Comparison of ENCODE assay signal across 16 cellular contexts in the genomic region with DNA sequence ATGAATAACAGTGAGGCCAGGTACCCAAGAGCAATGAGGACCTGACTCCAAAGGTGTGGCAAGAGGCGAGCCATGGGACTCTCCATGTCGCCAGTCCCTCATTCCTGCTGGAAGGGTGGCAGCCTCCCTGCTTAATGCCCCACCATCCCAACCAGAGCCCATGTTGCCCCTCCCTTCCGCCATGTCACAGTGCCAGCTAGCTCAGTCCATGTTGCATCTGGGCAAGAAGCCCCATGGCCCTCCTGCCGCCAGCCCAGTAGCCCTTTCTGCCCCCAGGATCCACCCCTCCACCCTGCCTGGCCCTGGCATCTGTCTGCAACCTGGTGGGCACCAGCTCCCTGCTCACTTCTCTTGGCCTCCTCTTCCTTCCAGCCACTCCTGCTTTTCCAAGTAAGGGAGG. TPM values are rescaled to one million over a fixed set of nuclear protein-coding genes. Genes with fewer than 3 reads are reported as not detected.
DNase-seq lines count a peak whose midpoint lies in the region; ATAC-seq and TF ChIP-seq lines count a peak whose summit lies in the region.
"Had no signal": no experiment of that assay in that cellular context is flagged by ENCODE, and none has a peak within 500 bp of the region (broad histone marks: within the 10 kb centered on the region; RNA-seq: fewer than 3 reads in every experiment).

No MANE protein-coding gene starts in this region.

- no peak overlapping the region for H3K4me3 ChIP-seq in heart left ventricle
- H3K4me3 ChIP-seq in right cardiac atrium (ENCODE audit: low read length), result no peak overlapping the region
- no peak overlapping the region for H3K4me3 ChIP-seq in osteoblast (ENCODE audit: insufficient read depth, low read length)
- H3K4me3 ChIP-seq: A549, HAP-1 had no signal

- H3K9me3 ChIP-seq in heart left ventricle (no peaks in the 10 kb centered on the region), right cardiac atrium (ENCODE audit: control insufficient read depth, low read length) (no peaks in the 10 kb centered on the region), osteoblast (ENCODE audit: low read depth, low read length) (no peaks in the 10 kb centered on the region)
- H3K9me3 ChIP-seq: A549, Caco-2, HAP-1 had no signal

- H2AFZ ChIP-seq in osteoblast (ENCODE audit: low read length), result no peak overlapping the region

- H3K4me2 ChIP-seq in osteoblast (ENCODE audit: insufficient read depth, low read length), result no peak overlapping the region
- H3K4me2 ChIP-seq: A549 had no signal

- no peaks in the 10 kb centered on the region for H3K79me2 ChIP-seq in osteoblast (ENCODE audit: insufficient read depth, low read length)

- DNase-seq in heart left ventricle (peak in 3 of 5 donors; percentile 29 to 59 (median 52)), Right ventricle myocardium inferior (ENCODE audit: missing footprints) (no peak), right cardiac atrium (peak in 1 of 3 donors; percentile 40), cardiac septum (ENCODE audit: low spot score) (no peak), osteoblast (ENCODE audit: insufficient read length, low spot score, missing footprints) (peak; percentile 51), left lobe of liver (ENCODE audit: low spot score) (no peak), NCI-H510A (lab: John Stamatoyannopoulos, UW) (no peak)
- DNase-seq in activated T-cell treated with anti-CD3 and anti-CD28 coated beads, Interleukin-2, amount 50 U/mL, for 48 hours, result no peak
- DNase-seq: AML-193; Caco-2; CD4-positive, alpha-beta T cell had no signal

- peaks cover 2 to 70% (median 33%) of the 10 kb centered on the region in 12 donors for H3K4me1 ChIP-seq in heart left ventricle
- peaks cover 11% of the 10 kb centered on the region for H3K4me1 ChIP-seq in right cardiac atrium (ENCODE audit: control insufficient read depth, insufficient read depth, low read length)
- peaks cover 2% of the 10 kb centered on the region for H3K4me1 ChIP-seq in osteoblast (ENCODE audit: insufficient read depth, low read length)
- H3K4me1 ChIP-seq: A549 had no signal

- H4K20me1 ChIP-seq in osteoblast (ENCODE audit: insufficient read depth, low read length), result no peaks in the 10 kb centered on the region

- TF ChIP-seq CTCF in heart left ventricle (IDR thresholded peaks at IDR 0.05) (no peak), osteoblast (IDR thresholded peaks at IDR 0.05; ENCODE audit: extremely low read depth, low read depth, low read length) (no peak)

- ATAC-seq in heart left ventricle, result no peak
- no peak for ATAC-seq in Right ventricle myocardium inferior
- ATAC-seq in right cardiac atrium, result no peak
- ATAC-seq in left lobe of liver, result no peak
- ATAC-seq: A549 had no signal

- TF ChIP-seq POLR2A in heart left ventricle (IDR thresholded peaks at IDR 0.05), result no peak

- H3K27ac ChIP-seq in heart left ventricle (peak overlapping the region in 11 of 12 donors; percentile 2 to 87 (median 71)), right cardiac atrium (ENCODE audit: low read length) (peak overlapping the region; percentile 92), osteoblast (ENCODE audit: low read depth, low read length) (no peak overlapping the region)
- H3K27ac ChIP-seq: 22Rv1, A549, C4-2B had no signal

- H3K36me3 ChIP-seq in heart left ventricle (no peaks in the 10 kb centered on the region), osteoblast (ENCODE audit: insufficient read depth, low read length) (no peaks in the 10 kb centered on the region)
- H3K36me3 ChIP-seq: HAP-1 had no signal

- WGBS in heart left ventricle, 4 donors, result 85 to 97% (median 93%) methylated on average over 4 of the region's 4 CpGs
- WGBS in right cardiac atrium, result 72% methylated on average over 4 of the region's 4 CpGs

- intact Hi-C loops in heart left ventricle (cut with DNase I) (loop anchor here in 1 of 10 donors (10.0 kb wide), 1 partner anchor 230 kb away; no protein-coding TSS in a partner anchor), Right ventricle myocardium inferior (cut with DNase I) (no loop called here), right cardiac atrium (cut with DNase I) (no loop called here), cardiac septum (cut with DNase I) (loop anchor here (5.0 kb wide), 1 partner anchor 168 kb away; the partner anchor contains the start of gene CDKN1A)

- peaks cover 0 to 6% (median 0%) of the 10 kb centered on the region in 9 donors for H3K27me3 ChIP-seq in heart left ventricle
- no peaks in the 10 kb centered on the region for H3K27me3 ChIP-seq in right cardiac atrium (ENCODE audit: control insufficient read depth, insufficient read depth)
- no peaks in the 10 kb centered on the region for H3K27me3 ChIP-seq in osteoblast (ENCODE audit: insufficient read depth, low read length)

RNA-seq across cellular contexts. Expression of gene CPNE5, which starts 6.0 kb away (rescaled TPM):
- 100 to 1,000 TPM in 1 of 9 donors, 10 to 100 TPM in 7, 1 to 10 TPM in 1; 5.2 to 111 (median 28.4) TPM for total RNA-seq in heart left ventricle
- 10 to 100 TPM in 1 of 2 donors, 1 to 10 TPM in 1; 4.0 to 12.1 TPM for polyA plus RNA-seq in heart left ventricle
- total RNA-seq in Right ventricle myocardium inferior, result 10.9 TPM
- total RNA-seq in right cardiac atrium, result 10 to 100 TPM; 31.7 to 80.9 (median 70.3) TPM
- polyA plus RNA-seq in right cardiac atrium, result 27.5 TPM
- 6.7 TPM for total RNA-seq in cardiac septum
- under 0.01 TPM in 1 of 2 replicates, not detected in the other for total RNA-seq in osteoblast
- 0.25 TPM for total RNA-seq in left lobe of liver
- total RNA-seq: Caco-2, H4 had no signal

RNA-seq across cellular contexts. Expression of gene PPIL1, which starts 29.4 kb away (rescaled TPM):
- total RNA-seq in heart left ventricle (10 to 100 TPM; 30.9 to 61.6 (median 42.6) TPM), Right ventricle myocardium inferior (70.1 TPM), right cardiac atrium (10 to 100 TPM; 49.4 to 72.4 (median 63.7) TPM), cardiac septum (24.9 TPM), osteoblast (9.8 and 10.9 TPM in 2 replicates), left lobe of liver (10.7 TPM)
- polyA plus RNA-seq in heart left ventricle (10 to 100 TPM; 42.6 to 69.3 TPM), right cardiac atrium (75.6 TPM)

RNA-seq across cellular contexts. Expression of gene C6orf89, which starts 40.5 kb away (rescaled TPM):
- total RNA-seq in heart left ventricle, result 10 to 100 TPM; 54.2 to 86.2 (median 75.5) TPM
- polyA plus RNA-seq in heart left ventricle, result 10 to 100 TPM; 34.0 to 55.9 TPM
- total RNA-seq in Right ventricle myocardium inferior, result 79.4 TPM
- total RNA-seq in right cardiac atrium, result 10 to 100 TPM; 69.4 to 83.9 (median 79.1) TPM
- polyA plus RNA-seq in right cardiac atrium, result 53.2 TPM
- 49.2 TPM for total RNA-seq in cardiac septum
- total RNA-seq in osteoblast, result 59.0 and 60.1 TPM in 2 replicates
- total RNA-seq in left lobe of liver, result 34.1 TPM

Comparison
In these comparisons a context has a peak if more than half of its experiments do, and no peak if none do; other contexts are left out.
1. DNase-seq: peak in heart left ventricle (3 of 5) and osteoblast (single experiment); none in Right ventricle myocardium inferior (single experiment), cardiac septum (single experiment), left lobe of liver (single experiment), NCI-H510A (single experiment) and activated T-cell treated with anti-CD3 and anti-CD28 coated beads, Interleukin-2, amount 50 U/mL, for 48 hours (0 of 2).